In genomic region chr5:134149571-134150303, GRCh38 we compare ENCODE assay signal across 10 cellular contexts. TPM values are rescaled to one million over a fixed set of nuclear protein-coding genes. Genes with fewer than 3 reads are reported as not detected.
DNase-seq lines count a peak whose midpoint lies in the region; ATAC-seq and TF ChIP-seq lines count a peak whose summit lies in the region.
"Had no signal": no experiment of that assay in that cellular context is flagged by ENCODE, and none has a peak within 500 bp of the region (broad histone marks: within the 10 kb centered on the region; RNA-seq: fewer than 3 reads in every experiment).

No MANE protein-coding gene starts in this region.

- CTCF ChIA-PET in CD8-positive, alpha-beta T cell (lab: Charles Lee): interaction anchor here (2.7 to 29.2 kb wide), 3 partner anchors 12 to 122 kb away, joined by 11 to 773 read pairs (median 15); no protein-coding TSS in a partner anchor

- DNase-seq in CD8-positive, alpha-beta T cell: peak in 1 of 7 experiments; percentile 62
- peak; percentile 58 for DNase-seq in Jurkat, Clone E6-1 (ENCODE audit: low read depth, low spot score)
- peak; percentile 20 for DNase-seq in choroid plexus epithelial cell (ENCODE audit: low read depth)
- no peak for DNase-seq in natural killer cell treated with Interleukin-12 subunit alpha and Interleukin-12 subunit beta and Interleukin-15 and Interleukin-18, amount 100 ng/mL, for 72 hours (ENCODE audit: low spot score)
- DNase-seq in retina: no peak
- DNase-seq: activated CD8-positive, alpha-beta memory T cell treated with anti-CD3 and anti-CD28 coated beads, Interleukin-2, amount 50 U/mL, for 4 hours; NCI-H69 had no signal

- H3K4me3 Mint-ChIP-seq in CD8-positive, alpha-beta T cell: no peak overlapping the region
- no peak overlapping the region for H3K4me3 Mint-ChIP-seq in natural killer cell treated with Interleukin-12 subunit alpha and Interleukin-12 subunit beta and Interleukin-15 and Interleukin-18, amount 100 ng/mL, for 72 hours

- H3K4me1 Mint-ChIP-seq in CD8-positive, alpha-beta T cell (ENCODE audit: low read depth): peaks cover 79% of the 10 kb centered on the region
- H3K4me1 Mint-ChIP-seq in natural killer cell treated with Interleukin-12 subunit alpha and Interleukin-12 subunit beta and Interleukin-15 and Interleukin-18, amount 100 ng/mL, for 72 hours (ENCODE audit: low read depth in 2 of 2): peaks cover 17 to 26% of the 10 kb centered on the region in 2 donors

- ATAC-seq in CD8-positive, alpha-beta T cell: no peak
- ATAC-seq in natural killer cell treated with Interleukin-12 subunit alpha and Interleukin-12 subunit beta and Interleukin-15 and Interleukin-18, amount 100 ng/mL, for 72 hours: no peak
- ATAC-seq in GM18520 (IDR thresholded peaks at IDR 0.05; ENCODE audit: unreplicated experiment) (no peak), GM18519 (IDR thresholded peaks at IDR 0.05; ENCODE audit: low FRiP score, unreplicated experiment) (no peak), HG03139 (IDR thresholded peaks at IDR 0.05; ENCODE audit: unreplicated experiment) (no peak)

- H3K4me1 ChIP-seq in CD8-positive, alpha-beta T cell (ENCODE audit: insufficient read depth, low read length): peaks cover 49% of the 10 kb centered on the region

- H3K9me3 ChIP-seq in CD8-positive, alpha-beta T cell (ENCODE audit: low read length): no peaks in the 10 kb centered on the region

- H3K9me3 Mint-ChIP-seq in CD8-positive, alpha-beta T cell: no peaks in the 10 kb centered on the region
- no peaks in the 10 kb centered on the region for H3K9me3 Mint-ChIP-seq in natural killer cell treated with Interleukin-12 subunit alpha and Interleukin-12 subunit beta and Interleukin-15 and Interleukin-18, amount 100 ng/mL, for 72 hours

- H3K27ac ChIP-seq in CD8-positive, alpha-beta T cell (ENCODE audit: low read depth, low read length): no peak overlapping the region

- POLR2A ChIA-PET in CD8-positive, alpha-beta T cell (lab: Charles Lee): interaction anchor here (0.8 to 16.0 kb wide), 11 partner anchors 11 to 140 kb away, joined by 3 to 185 read pairs (median 6); partner anchors contain the start of genes PPP2CA and SKP1

- intact Hi-C loops in CD8-positive, alpha-beta T cell (cut with DNase I, micrococcal nuclease): loop anchor here in 1 of 2 experiments (1.0 to 2.0 kb wide), 2 partner anchors 17 to 27 kb away; partner anchors contain the start of gene SKP1

- H3K27me3 Mint-ChIP-seq in CD8-positive, alpha-beta T cell (ENCODE audit: low read depth): no peaks in the 10 kb centered on the region
- H3K27me3 Mint-ChIP-seq in natural killer cell treated with Interleukin-12 subunit alpha and Interleukin-12 subunit beta and Interleukin-15 and Interleukin-18, amount 100 ng/mL, for 72 hours: no peaks in the 10 kb centered on the region

- TF ChIP-seq CTCF in CD8-positive, alpha-beta T cell (IDR thresholded peaks at IDR 0.05): no peak
- no peak for TF ChIP-seq CTCF in choroid plexus epithelial cell (conservative IDR thresholded peaks at IDR 0.05; ENCODE audit: low read depth, low read length)

- peaks cover 51% of the 10 kb centered on the region for H3K36me3 ChIP-seq in CD8-positive, alpha-beta T cell (ENCODE audit: insufficient read depth, low read length)

- H3K27me3 ChIP-seq in CD8-positive, alpha-beta T cell (ENCODE audit: insufficient read depth, low read length): no peaks in the 10 kb centered on the region

- H3K4me3 ChIP-seq in CD8-positive, alpha-beta T cell (ENCODE audit: low read depth, low read length): no peak overlapping the region
- H3K4me3 ChIP-seq in Jurkat, Clone E6-1 (ENCODE audit: low read length): no peak overlapping the region
- H3K4me3 ChIP-seq in choroid plexus epithelial cell (ENCODE audit: low read depth, low read length): no peak overlapping the region

- peak overlapping the region; percentile 88 for H3K27ac Mint-ChIP-seq in CD8-positive, alpha-beta T cell
- H3K27ac Mint-ChIP-seq in natural killer cell treated with Interleukin-12 subunit alpha and Interleukin-12 subunit beta and Interleukin-15 and Interleukin-18, amount 100 ng/mL, for 72 hours: peak overlapping the region; percentile 18 to 45

- H3K36me3 Mint-ChIP-seq in CD8-positive, alpha-beta T cell: peaks cover 80% of the 10 kb centered on the region
- peaks cover 13% of the 10 kb centered on the region for H3K36me3 Mint-ChIP-seq in natural killer cell treated with Interleukin-12 subunit alpha and Interleukin-12 subunit beta and Interleukin-15 and Interleukin-18, amount 100 ng/mL, for 72 hours

RNA-seq across cellular contexts. Expression of gene SKP1, which starts 27.0 kb away (rescaled TPM):
- 100 to 1,000 TPM; 290 to 301 TPM for total RNA-seq in CD8-positive, alpha-beta T cell
- polyA plus RNA-seq in Jurkat, Clone E6-1 (2012; ENCODE audit: insufficient read depth, insufficient read length): 733 TPM
- 100 to 1,000 TPM; 162 to 210 TPM for total RNA-seq in natural killer cell treated with Interleukin-12 subunit alpha and Interleukin-12 subunit beta and Interleukin-15 and Interleukin-18, amount 100 ng/mL, for 72 hours

RNA-seq across cellular contexts. Expression of gene TCF7, which starts 35.3 kb away (rescaled TPM):
- 100 to 1,000 TPM; 517 to 538 TPM for total RNA-seq in CD8-positive, alpha-beta T cell
- 266 TPM for polyA plus RNA-seq in Jurkat, Clone E6-1 (2012; ENCODE audit: insufficient read depth, insufficient read length)
- 1 to 10 TPM; 2.6 to 6.1 TPM for total RNA-seq in natural killer cell treated with Interleukin-12 subunit alpha and Interleukin-12 subunit beta and Interleukin-15 and Interleukin-18, amount 100 ng/mL, for 72 hours

Comparison
In these comparisons a context has a peak if more than half of its experiments do, and no peak if none do; other contexts are left out.
1. DNase-seq: peak in Jurkat, Clone E6-1 (single experiment) and choroid plexus epithelial cell (single experiment); none in natural killer cell treated with Interleukin-12 subunit alpha and Interleukin-12 subunit beta and Interleukin-15 and Interleukin-18, amount 100 ng/mL, for 72 hours (single experiment) and retina (single experiment).
2. RNA of gene TCF7, which starts 35.3 kb away (total RNA-seq): 517 to 538 TPM in CD8-positive, alpha-beta T cell; 2.6 to 6.1 TPM in natural killer cell treated with Interleukin-12 subunit alpha and Interleukin-12 subunit beta and Interleukin-15 and Interleukin-18, amount 100 ng/mL, for 72 hours; every median in the first group is over 10 times any median in the second.